Comparison of ENCODE assay signal across 10 cellular contexts in the genomic region with DNA sequence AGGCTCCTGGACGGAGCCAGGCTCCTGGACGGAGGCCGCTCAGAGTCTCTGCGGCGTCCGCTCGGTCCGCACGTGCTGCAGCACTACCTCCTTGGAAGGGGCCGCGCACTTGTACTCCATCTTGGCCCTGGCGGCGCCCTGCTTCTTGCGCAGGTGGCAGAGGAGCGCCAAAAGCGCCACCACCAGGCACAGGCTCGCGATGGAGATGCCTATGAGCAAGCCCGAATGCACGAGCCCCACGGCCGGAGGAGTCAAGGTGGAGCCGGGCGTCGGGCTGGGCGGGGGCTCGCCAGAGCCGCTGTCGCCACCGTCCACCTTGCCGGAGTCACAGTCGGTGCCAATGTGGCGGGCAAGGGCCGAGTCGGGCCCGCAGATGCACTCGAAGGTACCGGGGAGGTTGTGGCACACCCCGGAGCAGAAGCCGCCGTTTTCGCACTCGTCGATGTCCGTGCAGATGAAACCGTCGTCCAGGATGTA. TPM values are rescaled to one million over a fixed set of nuclear protein-coding genes. Genes with fewer than 3 reads are reported as not detected.
A peak's percentile ranks its signal among the peaks of the same experiment; 100 is the strongest.
DNase-seq lines count a peak whose midpoint lies in the region; ATAC-seq lines count a peak whose summit lies in the region.
"Had no signal": no experiment of that assay in that cellular context is flagged by ENCODE, and none has a peak within 500 bp of the region (broad histone marks: within the 10 kb centered on the region; RNA-seq: fewer than 3 reads in every experiment).

No MANE protein-coding gene starts in this region.

- intact Hi-C loops in cardiac septum (cut with DNase I): loop anchor here (2.0 kb wide), 1 partner anchor 185 kb away; no protein-coding TSS in a partner anchor
- intact Hi-C loops in posterior vena cava (cut with DNase I): loop anchor here (5.0 to 10.0 kb wide), 2 partner anchors 185 to 353 kb away; no protein-coding TSS in a partner anchor

- H3K27me3 Mint-ChIP-seq in activated CD8-positive, alpha-beta T cell treated with anti-CD3 and anti-CD28 coated beads, Interleukin-2, amount 10 ng/mL, durations not matched to agents 7 days and 5 days (ENCODE audit: low read depth): peaks cover 59% of the 10 kb centered on the region

- H3K9me3 Mint-ChIP-seq in activated CD8-positive, alpha-beta T cell treated with anti-CD3 and anti-CD28 coated beads, Interleukin-2, amount 10 ng/mL, durations not matched to agents 7 days and 5 days (ENCODE audit: insufficient read depth): no peaks in the 10 kb centered on the region

- peak; percentile 32 for DNase-seq in ELF-1 (ENCODE audit: low read depth, low spot score)
- peak; percentile 55 for DNase-seq in RPMI8226
- peak; percentile 81 for DNase-seq in cardiac septum (ENCODE audit: low spot score)
- peak; percentile 85 for DNase-seq in posterior vena cava (ENCODE audit: low spot score)
- no peak for DNase-seq in inferior parietal cortex (ENCODE audit: extremely low spot score)
- DNase-seq in activated CD8-positive, alpha-beta T cell treated with anti-CD3 and anti-CD28 coated beads, Interleukin-2, amount 10 ng/mL, durations not matched to agents 7 days and 5 days: no peak
- DNase-seq: T-helper 9 cell had no signal

- ATAC-seq in HG03378 (IDR thresholded peaks at IDR 0.05; ENCODE audit: unreplicated experiment) (no peak), GM21528 (IDR thresholded peaks at IDR 0.05; ENCODE audit: low FRiP score, unreplicated experiment) (no peak)
- ATAC-seq in activated CD8-positive, alpha-beta T cell treated with anti-CD3 and anti-CD28 coated beads, Interleukin-2, amount 10 ng/mL, durations not matched to agents 7 days and 5 days: no peak

- CTCF ChIA-PET in activated CD8-positive, alpha-beta T cell treated with anti-CD3 and anti-CD28 coated beads, Interleukin-2, amount 10 ng/mL, durations not matched to agents 7 days and 5 days (lab: Charles Lee): no interaction called here

- H3K4me1 Mint-ChIP-seq in activated CD8-positive, alpha-beta T cell treated with anti-CD3 and anti-CD28 coated beads, Interleukin-2, amount 10 ng/mL, durations not matched to agents 7 days and 5 days (ENCODE audit: low read depth): peaks cover 6% of the 10 kb centered on the region

- H3K4me3 Mint-ChIP-seq in activated CD8-positive, alpha-beta T cell treated with anti-CD3 and anti-CD28 coated beads, Interleukin-2, amount 10 ng/mL, durations not matched to agents 7 days and 5 days: no peak overlapping the region

- POLR2A ChIA-PET in activated CD8-positive, alpha-beta T cell treated with anti-CD3 and anti-CD28 coated beads, Interleukin-2, amount 10 ng/mL, durations not matched to agents 7 days and 5 days (lab: Charles Lee): no interaction called here

- no peak overlapping the region for H3K27ac Mint-ChIP-seq in activated CD8-positive, alpha-beta T cell treated with anti-CD3 and anti-CD28 coated beads, Interleukin-2, amount 10 ng/mL, durations not matched to agents 7 days and 5 days

- peaks cover 2% of the 10 kb centered on the region for H3K36me3 Mint-ChIP-seq in activated CD8-positive, alpha-beta T cell treated with anti-CD3 and anti-CD28 coated beads, Interleukin-2, amount 10 ng/mL, durations not matched to agents 7 days and 5 days (ENCODE audit: low read depth)

RNA-seq across cellular contexts. Expression of a gene that starts 1.7 kb away (rescaled TPM):
- 27.0 TPM for total RNA-seq in cardiac septum
- total RNA-seq in posterior vena cava: 10 to 100 TPM; 46.9 to 53.6 TPM
- not detected for total RNA-seq in activated CD8-positive, alpha-beta T cell treated with anti-CD3 and anti-CD28 coated beads, Interleukin-2, amount 10 ng/mL, durations not matched to agents 7 days and 5 days

RNA-seq across cellular contexts. Expression of a gene that starts 12.7 kb away (rescaled TPM):
- total RNA-seq in cardiac septum (not detected), posterior vena cava (not detected)
- total RNA-seq in activated CD8-positive, alpha-beta T cell treated with anti-CD3 and anti-CD28 coated beads, Interleukin-2, amount 10 ng/mL, durations not matched to agents 7 days and 5 days: not detected
- total RNA-seq: subcutaneous adipose tissue had no signal

RNA-seq across cellular contexts. Expression of a gene that starts 38.3 kb away (rescaled TPM):
- total RNA-seq in cardiac septum: 40.3 TPM
- 10 to 100 TPM; 79.4 to 88.2 TPM for total RNA-seq in posterior vena cava
- total RNA-seq in activated CD8-positive, alpha-beta T cell treated with anti-CD3 and anti-CD28 coated beads, Interleukin-2, amount 10 ng/mL, durations not matched to agents 7 days and 5 days: under 1 TPM; 0.73 to 0.82 TPM

Comparison
In these comparisons a context has a peak if more than half of its experiments do, and no peak if none do; other contexts are left out.
1. DNase-seq: peak in ELF-1 (single experiment), RPMI8226 (single experiment), cardiac septum (single experiment) and posterior vena cava (single experiment); none in inferior parietal cortex (single experiment) and activated CD8-positive, alpha-beta T cell treated with anti-CD3 and anti-CD28 coated beads, Interleukin-2, amount 10 ng/mL, durations not matched to agents 7 days and 5 days (single experiment).
2. RNA of a gene that starts 1.7 kb away (total RNA-seq): 46.9 to 53.6 TPM in posterior vena cava and 27.0 TPM in cardiac septum (single experiment); not detected in activated CD8-positive, alpha-beta T cell treated with anti-CD3 and anti-CD28 coated beads, Interleukin-2, amount 10 ng/mL, durations not matched to agents 7 days and 5 days; every median in the first group is over 10 times any median in the second.
3. RNA of a gene that starts 38.3 kb away (total RNA-seq): 79.4 to 88.2 TPM in posterior vena cava and 40.3 TPM in cardiac septum (single experiment); 0.73 to 0.82 TPM in activated CD8-positive, alpha-beta T cell treated with anti-CD3 and anti-CD28 coated beads, Interleukin-2, amount 10 ng/mL, durations not matched to agents 7 days and 5 days; every median in the first group is over 10 times any median in the second.